Comparison of ENCODE assay signal across 9 cellular contexts in genomic region chr10:103915794-103916193, GRCh38. TPM values are rescaled to one million over a fixed set of nuclear protein-coding genes. Genes with fewer than 3 reads are reported as not detected.
A peak's percentile ranks its signal among the peaks of the same experiment; 100 is the strongest.
DNase-seq lines count a peak whose midpoint lies in the region; ATAC-seq and TF ChIP-seq lines count a peak whose summit lies in the region.
"Had no signal": no experiment of that assay in that cellular context is flagged by ENCODE, and none has a peak within 500 bp of the region (broad histone marks: within the 10 kb centered on the region; RNA-seq: fewer than 3 reads in every experiment).

No MANE protein-coding gene starts in this region.

- POLR2A ChIA-PET in activated CD8-positive, alpha-beta T cell treated with anti-CD3 and anti-CD28 coated beads, Interleukin-2, amount 10 ng/mL, durations not matched to agents 7 days and 5 days (lab: Charles Lee), result interaction anchor here (3.6 kb wide), 1 partner anchor 7 kb away, joined by 27 read pairs; no protein-coding TSS in a partner anchor

- peaks cover 15% of the 10 kb centered on the region for H3K9me3 Mint-ChIP-seq in activated CD8-positive, alpha-beta T cell treated with anti-CD3 and anti-CD28 coated beads, Interleukin-2, amount 10 ng/mL, durations not matched to agents 7 days and 5 days (ENCODE audit: insufficient read depth)

- H3K27me3 Mint-ChIP-seq in activated CD8-positive, alpha-beta T cell treated with anti-CD3 and anti-CD28 coated beads, Interleukin-2, amount 10 ng/mL, durations not matched to agents 7 days and 5 days (ENCODE audit: low read depth), result no peaks in the 10 kb centered on the region

- H3K4me1 Mint-ChIP-seq in activated CD8-positive, alpha-beta T cell treated with anti-CD3 and anti-CD28 coated beads, Interleukin-2, amount 10 ng/mL, durations not matched to agents 7 days and 5 days (ENCODE audit: low read depth), result peaks cover 60% of the 10 kb centered on the region

- peak overlapping the region; percentile 62 to 96 (median 87) for H3K27ac ChIP-seq in thyroid gland
- H3K27ac ChIP-seq: C4-2B had no signal

- TF ChIP-seq POLR2A in thyroid gland (IDR thresholded peaks at IDR 0.05), result no peak

- CTCF ChIA-PET in activated CD8-positive, alpha-beta T cell treated with anti-CD3 and anti-CD28 coated beads, Interleukin-2, amount 10 ng/mL, durations not matched to agents 7 days and 5 days (lab: Charles Lee), result interaction anchor here (0.6 to 1.5 kb wide), 4 partner anchors 28 to 207 kb away, joined by 3 to 9 read pairs (median 3); partner anchors contain the start of gene SFR1

- H3K36me3 Mint-ChIP-seq in activated CD8-positive, alpha-beta T cell treated with anti-CD3 and anti-CD28 coated beads, Interleukin-2, amount 10 ng/mL, durations not matched to agents 7 days and 5 days (ENCODE audit: low read depth), result peaks cover 53% of the 10 kb centered on the region

- no peaks in the 10 kb centered on the region for H3K36me3 ChIP-seq in thyroid gland

- no peak for TF ChIP-seq CTCF in thyroid gland (IDR thresholded peaks at IDR 0.05)

- no peaks in the 10 kb centered on the region for H3K9me3 ChIP-seq in thyroid gland

- peak overlapping the region; percentile 97 for H3K27ac Mint-ChIP-seq in activated CD8-positive, alpha-beta T cell treated with anti-CD3 and anti-CD28 coated beads, Interleukin-2, amount 10 ng/mL, durations not matched to agents 7 days and 5 days

- no peaks in the 10 kb centered on the region for H3K27me3 ChIP-seq in thyroid gland

- intact Hi-C loops in thyroid gland (cut with DNase I), result loop anchor here (10.0 kb wide), 1 partner anchor 49 kb away; the partner anchor contains the start of gene SLK

- 70 to 79% methylated on average over 6 of the region's 6 CpGs for WGBS in thyroid gland, 2 donors

- peaks cover 20 to 32% of the 10 kb centered on the region in 2 donors for H3K4me1 ChIP-seq in thyroid gland

- ATAC-seq in activated CD8-positive, alpha-beta T cell treated with anti-CD3 and anti-CD28 coated beads, Interleukin-2, amount 10 ng/mL, durations not matched to agents 7 days and 5 days, result no peak
- ATAC-seq in GM21390 (IDR thresholded peaks at IDR 0.05; ENCODE audit: unreplicated experiment) (no peak), HG02973 (IDR thresholded peaks at IDR 0.05; ENCODE audit: unreplicated experiment) (no peak)

- H3K4me3 ChIP-seq in thyroid gland (replicated peaks in 1 of 3), result no peak overlapping the region

- DNase-seq in activated gamma-delta T cell treated with Interleukin-2 at 50 U/mL for 16 hours, result peak; percentile 19
- DNase-seq in activated gamma-delta T cell (lab: John Stamatoyannopoulos, UW), result no peak
- DNase-seq in activated CD8-positive, alpha-beta T cell treated with anti-CD3 and anti-CD28 coated beads, Interleukin-2, amount 10 ng/mL, durations not matched to agents 7 days and 5 days, result peak; percentile 74
- peak; percentile 38 for DNase-seq in iris pigment epithelial cell (ENCODE audit: low read depth)
- DNase-seq in thyroid gland, result no peak
- DNase-seq in COR-L47 (lab: John Stamatoyannopoulos, UW), result no peak

- peak overlapping the region; percentile 98 for H3K4me3 Mint-ChIP-seq in activated CD8-positive, alpha-beta T cell treated with anti-CD3 and anti-CD28 coated beads, Interleukin-2, amount 10 ng/mL, durations not matched to agents 7 days and 5 days

RNA-seq across cellular contexts. Expression of gene STN1, which starts 2.2 kb away (rescaled TPM):
- total RNA-seq in activated CD8-positive, alpha-beta T cell treated with anti-CD3 and anti-CD28 coated beads, Interleukin-2, amount 10 ng/mL, durations not matched to agents 7 days and 5 days, result 10 to 100 TPM; 48.8 to 49.8 TPM
- total RNA-seq in thyroid gland, result 10 to 100 TPM; 20.7 to 37.1 (median 30.7) TPM

RNA-seq across cellular contexts. Expression of gene SLK, which starts 51.1 kb away (rescaled TPM):
- 10 to 100 TPM; 32.6 to 33.5 TPM for total RNA-seq in activated CD8-positive, alpha-beta T cell treated with anti-CD3 and anti-CD28 coated beads, Interleukin-2, amount 10 ng/mL, durations not matched to agents 7 days and 5 days
- 10 to 100 TPM; 57.7 to 76.9 (median 64.5) TPM for total RNA-seq in thyroid gland

Comparison
In these comparisons a context has a peak if more than half of its experiments do, and no peak if none do; other contexts are left out.
1. DNase-seq: peak in activated gamma-delta T cell treated with Interleukin-2 at 50 U/mL for 16 hours (single experiment), activated CD8-positive, alpha-beta T cell treated with anti-CD3 and anti-CD28 coated beads, Interleukin-2, amount 10 ng/mL, durations not matched to agents 7 days and 5 days (single experiment) and iris pigment epithelial cell (single experiment); none in activated gamma-delta T cell (single experiment), thyroid gland (0 of 2) and COR-L47 (single experiment).